Comparison of ENCODE assay signal across 13 cellular contexts in the genomic region with DNA sequence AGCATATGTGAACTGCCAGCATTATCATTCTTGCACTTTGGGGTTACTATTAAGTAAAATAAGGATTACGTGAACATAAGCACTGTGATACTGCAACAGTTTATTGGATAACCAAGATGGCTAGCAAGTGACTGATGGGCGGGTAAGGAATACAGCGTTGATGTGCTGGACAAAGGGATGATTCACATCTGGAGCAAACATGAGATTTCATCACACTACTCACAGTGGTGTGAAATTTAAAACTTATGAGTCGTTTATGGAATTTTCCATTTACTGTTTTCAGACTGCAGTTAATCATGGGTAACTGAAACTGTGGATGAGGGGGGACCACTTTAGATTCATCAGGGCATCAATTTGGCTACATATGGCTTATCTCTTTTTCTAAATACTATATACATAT. TPM values are rescaled to one million over a fixed set of nuclear protein-coding genes. Genes with fewer than 3 reads are reported as not detected.
DNase-seq lines count a peak whose midpoint lies in the region; ATAC-seq, FAIRE-seq and TF ChIP-seq lines count a peak whose summit lies in the region.
"Had no signal": no experiment of that assay in that cellular context is flagged by ENCODE, and none has a peak within 500 bp of the region (broad histone marks: within the 10 kb centered on the region; RNA-seq: fewer than 3 reads in every experiment).

No MANE protein-coding gene starts in this region.

- dilution Hi-C loops in IMR-90 (cut with HindIII; ENCODE audit: low sequenced_read_pairs, unreplicated experiment) = no loop called here

- H2AK9ac ChIP-seq in IMR-90 (replicated peaks; ENCODE audit: low read depth, low read length, poor library complexity) = no peak overlapping the region

- H3K9me1 ChIP-seq in IMR-90 (ENCODE audit: insufficient read depth, low read length) = no peaks in the 10 kb centered on the region

- H3K14ac ChIP-seq in IMR-90 (replicated peaks; ENCODE audit: low read depth, low read length) = no peak overlapping the region
- H3K14ac ChIP-seq in mesenchymal stem cell (ENCODE audit: low read length in 2 of 2) = no peak overlapping the region

- H4K20me1 ChIP-seq in IMR-90 (ENCODE audit: insufficient read depth, low read length) = no peaks in the 10 kb centered on the region

- H3K56ac ChIP-seq in IMR-90 (ENCODE audit: extremely low read depth, insufficient read depth, low read length) = no peak overlapping the region

- H2BK20ac ChIP-seq in IMR-90 (ENCODE audit: low read depth, low read length) = no peak overlapping the region

- H2BK120ac ChIP-seq in IMR-90 (ENCODE audit: low read depth, low read length) (no peak overlapping the region), mesenchymal stem cell (ENCODE audit: low read depth, low read length) (no peak overlapping the region)

- no peak overlapping the region for H2BK15ac ChIP-seq in IMR-90 (ENCODE audit: low read depth, low read length)
- no peak overlapping the region for H2BK15ac ChIP-seq in mesenchymal stem cell (ENCODE audit: low read depth, poor library complexity, severe bottlenecking)

- no peak for FAIRE-seq in bronchial epithelial cell (lab: Jason Lieb, UNC)

- no peaks in the 10 kb centered on the region for H3K27me3 ChIP-seq in IMR-90 (ENCODE audit: control insufficient read depth, insufficient read depth, low read length)
- H3K27me3 ChIP-seq in bronchial epithelial cell (ENCODE audit: control insufficient read depth, insufficient read depth, low read length) = no peaks in the 10 kb centered on the region
- H3K27me3 ChIP-seq in mesenchymal stem cell (ENCODE audit: control insufficient read depth in 1 of 2, insufficient read depth in 1 of 2, low read length in 2 of 2) = peaks cover 0 to 25% of the 10 kb centered on the region in 2 experiments

- no CpG with 5 or more reads among the region's 4 CpGs for WGBS in IMR-90 (ENCODE audit: extremely low coverage in 2 of 2, insufficient read length in 1 of 2), 2 experiments
- WGBS in mesenchymal stem cell = 74% methylated on average over 2 of the region's 4 CpGs

- no peak overlapping the region for H3K18ac ChIP-seq in IMR-90 (ENCODE audit: low read depth, low read length)
- H3K18ac ChIP-seq in mesenchymal stem cell (ENCODE audit: low read depth in 1 of 2, low read length in 2 of 2) = no peak overlapping the region

- TF ChIP-seq POLR2A in IMR-90 (IDR thresholded peaks at IDR 0.05; ENCODE audit: low read depth, low read length) = no peak

- TF ChIP-seq RAD21 in IMR-90 (IDR thresholded peaks at IDR 0.05; ENCODE audit: low read length) = no peak

- no peak overlapping the region for H2AK5ac ChIP-seq in IMR-90 (ENCODE audit: low read depth, low read length)
- no peak overlapping the region for H2AK5ac ChIP-seq in mesenchymal stem cell (ENCODE audit: low read length, severe bottlenecking)

- BruUV-seq in IMR-90 (replicated peaks; lab: Mats Ljungman, UMichigan) = no TSS peak

- no peak overlapping the region for H3K4ac ChIP-seq in IMR-90 (ENCODE audit: low read depth, low read length)
- H3K4ac ChIP-seq in mesenchymal stem cell (ENCODE audit: low read depth in 1 of 2, low read length in 2 of 2) = no peak overlapping the region

- no peak overlapping the region for H2BK12ac ChIP-seq in mesenchymal stem cell (ENCODE audit: low read length in 2 of 2)

- H4K8ac ChIP-seq in IMR-90 (ENCODE audit: low read depth in 2 of 2, low read length in 2 of 2) = no peak overlapping the region
- no peak overlapping the region for H4K8ac ChIP-seq in mesenchymal stem cell (ENCODE audit: low read length)

- H3K4me2 ChIP-seq in IMR-90 (ENCODE audit: low read depth, low read length) (no peak overlapping the region), mesenchymal stem cell (ENCODE audit: low read length, poor library complexity, severe bottlenecking) (no peak overlapping the region)

- H2AFZ ChIP-seq in IMR-90 (replicated peaks; ENCODE audit: low read length, poor library complexity) = no peak overlapping the region
- H2AFZ ChIP-seq in mesenchymal stem cell (ENCODE audit: low read depth, low read length) = no peak overlapping the region

- DNase-seq in Daoy (ENCODE audit: low read depth) = peak; percentile 42
- peak; percentile 78 for DNase-seq in IMR-90
- DNase-seq in bronchial epithelial cell (ENCODE audit: low read depth) = peak; percentile 90
- peak; percentile 66 for DNase-seq in mesenchymal stem cell
- no peak for DNase-seq in caudate nucleus (lab: John Stamatoyannopoulos, UW)
- DNase-seq in epidermal melanocyte (ENCODE audit: insufficient read length, low spot score) = no peak
- DNase-seq: amygdala; NCI-H2227 treated with DMSO at 0.1 percent for 48 hours; ovary; stimulated activated CD4-positive, alpha-beta T cell treated with anti-CD3 and anti-CD28 coated beads, Interleukin-4, amount 100 ng/mL, for 4 hours had no signal

- H3K4me1 ChIP-seq in IMR-90 (ENCODE audit: control insufficient read depth, insufficient read depth, low read length) (no peaks in the 10 kb centered on the region), mesenchymal stem cell (ENCODE audit: control insufficient read depth, insufficient read depth, low read depth, low read length) (peaks cover 2% of the 10 kb centered on the region)

- no peak overlapping the region for H4K5ac ChIP-seq in IMR-90 (ENCODE audit: low read depth, low read length)

- H4K91ac ChIP-seq in IMR-90 (ENCODE audit: insufficient read depth, low read depth, low read length) (no peak overlapping the region), mesenchymal stem cell (ENCODE audit: low read length) (no peak overlapping the region)

- H3K9me3 ChIP-seq in IMR-90 (ENCODE audit: control insufficient read depth, insufficient read depth, low read length) (no peaks in the 10 kb centered on the region), mesenchymal stem cell (ENCODE audit: control insufficient read depth, low read length) (peaks cover 13% of the 10 kb centered on the region)
- H3K9me3 ChIP-seq: ovary, thoracic aorta had no signal

- POLR2A ChIA-PET in IMR-90 (lab: Charles Lee; ENCODE audit: unreplicated experiment) = no interaction called here

- ATAC-seq in IMR-90 (ENCODE audit: low read depth) (peak; percentile 74), GM18858 (IDR thresholded peaks at IDR 0.05; ENCODE audit: unreplicated experiment) (no peak)

- in situ Hi-C loops in IMR-90 (cut with MboI; ENCODE audit: low sequenced_read_pairs) = loop anchor here (25.0 kb wide), 1 partner anchor 1583 kb away; no protein-coding TSS in a partner anchor

- no peak overlapping the region for H3K27ac ChIP-seq in IMR-90 (ENCODE audit: insufficient read depth, low read length)
- no peak overlapping the region for H3K27ac ChIP-seq in mesenchymal stem cell (ENCODE audit: low read length, poor library complexity, severe bottlenecking)
- H3K27ac ChIP-seq in caudate nucleus (ENCODE audit: low read depth, low read length) = no peak overlapping the region
- H3K27ac ChIP-seq: ovary, SK-N-MC, thoracic aorta had no signal

- CTCF ChIA-PET in IMR-90 (lab: Yijun Ruan, JAX) = interaction anchor here (0.7 kb wide), 1 partner anchor 819 kb away, joined by 3 read pairs; no protein-coding TSS in a partner anchor

- no peak overlapping the region for H3K4me3 ChIP-seq in IMR-90 (ENCODE audit: insufficient read depth, low read depth, low read length)
- no peak overlapping the region for H3K4me3 ChIP-seq in bronchial epithelial cell (ENCODE audit: low read depth, low read length)
- no peak overlapping the region for H3K4me3 ChIP-seq in mesenchymal stem cell (ENCODE audit: insufficient read depth in 1 of 2, low read depth in 1 of 2, low read length in 2 of 2)
- H3K4me3 ChIP-seq: ovary, SK-N-MC, thoracic aorta had no signal

- intact Hi-C loops in IMR-90 (cut with micrococcal nuclease) = no loop called here

- no peaks in the 10 kb centered on the region for H3K36me3 ChIP-seq in IMR-90 (ENCODE audit: control insufficient read depth, insufficient read depth, low read length)
- no peaks in the 10 kb centered on the region for H3K36me3 ChIP-seq in bronchial epithelial cell (ENCODE audit: control insufficient read depth, insufficient read depth, low read length)
- peaks cover 0 to 3% of the 10 kb centered on the region in 2 experiments for H3K36me3 ChIP-seq in mesenchymal stem cell (ENCODE audit: control insufficient read depth in 1 of 2, insufficient read depth in 2 of 2, low read depth in 1 of 2, low read length in 2 of 2)
- H3K36me3 ChIP-seq: ovary, thoracic aorta had no signal

- H3K23ac ChIP-seq in IMR-90 (ENCODE audit: low read depth, low read length) (no peak overlapping the region), mesenchymal stem cell (ENCODE audit: low read length in 2 of 2) (no peak overlapping the region)

- H3K79me1 ChIP-seq in IMR-90 (ENCODE audit: low read depth in 1 of 2, low read length in 2 of 2) (no peaks in the 10 kb centered on the region; a peak in 1 of 4 replicates), mesenchymal stem cell (replicated peaks; ENCODE audit: low read length, poor library complexity, severe bottlenecking) (no peaks in the 10 kb centered on the region)

- TF ChIP-seq CTCF in IMR-90 (conservative IDR thresholded peaks at IDR 0.05; ENCODE audit: low read depth, low read length) (no peak), bronchial epithelial cell (IDR thresholded peaks at IDR 0.05; ENCODE audit: insufficient read depth, low read length, severe bottlenecking) (no peak)

- H3K9ac ChIP-seq in IMR-90 (ENCODE audit: low read depth, low read length) (no peak overlapping the region), mesenchymal stem cell (ENCODE audit: low read length) (peak overlapping the region; percentile 4)

- no peak overlapping the region for H2BK5ac ChIP-seq in IMR-90 (ENCODE audit: low read depth, low read length, poor library complexity, severe bottlenecking)
- H2BK5ac ChIP-seq in mesenchymal stem cell (ENCODE audit: low read depth, low read length, poor library complexity, severe bottlenecking) = no peak overlapping the region

TF ChIP-seq in IMR-90, 13 proteins besides CTCF, POLR2A, EP300 and RAD21:
- peak; percentile 74 for TF ChIP-seq CEBPB (IDR thresholded peaks at IDR 0.05; ENCODE audit: low read depth, low read length)
- TF ChIP-seq BHLHE40 (IDR thresholded peaks at IDR 0.05; ENCODE audit: low read depth, low read length) = no peak; the same call in 1 of the 2 replicates

RNA-seq across cellular contexts. Expression of gene NBDY, which starts 16.0 kb away (rescaled TPM):
- 4.0 and 4.3 TPM in 2 replicates for total RNA-seq in Daoy (2014; rRNA removed; shearing (Covaris generic))
- total RNA-seq in IMR-90 (2012; rRNA removed) = 2.5 and 3.2 TPM in 2 replicates
- 61.5 and 64.6 TPM in 2 replicates for polyA plus RNA-seq in IMR-90 (2012; rRNA removed)
- polyA plus RNA-seq in IMR-90 (2012; cell fraction: cytosol; rRNA removed) = 18.4 and 26.7 TPM in 2 replicates
- polyA plus RNA-seq in IMR-90 (2012; cell fraction: nucleus; rRNA removed; ENCODE audit: low replicate concordance) = 8.0 and 12.8 TPM in 2 replicates
- 2.6 and 4.2 TPM in 2 replicates for total RNA-seq in bronchial epithelial cell
- polyA plus RNA-seq in mesenchymal stem cell (2013, experiment 1 of 2) = 125 TPM
- polyA plus RNA-seq in mesenchymal stem cell (2013, experiment 2 of 2) = 135 TPM

Comparison
In these comparisons a context has a peak if more than half of its experiments do, and no peak if none do; other contexts are left out.
1. DNase-seq: peak in Daoy (single experiment), IMR-90 (single experiment), bronchial epithelial cell (single experiment) and mesenchymal stem cell (single experiment); none in caudate nucleus (0 of 61) and epidermal melanocyte (single experiment).